Comparison of ENCODE assay signal across 3 cellular contexts in genomic region chr1:45095450-45095849, GRCh38.
TF ChIP-seq lines count a peak whose summit lies in the region.

No MANE protein-coding gene starts in this region.

TF ChIP-seq in HEK293, 187 proteins besides CTCF, POLR2A, EP300 and RAD21 (continued from another document):
- TF ChIP-seq ZNF530 (tag by site-specific recombination; IDR thresholded peaks at IDR 0.05; ENCODE audit: low read depth): no peak

TF ChIP-seq in IMR-90, 13 proteins besides CTCF, POLR2A, EP300 and RAD21 (continued from another document):
- TF ChIP-seq CEBPB (IDR thresholded peaks at IDR 0.05; ENCODE audit: low read depth, low read length): peak; percentile 26; the same call in 1 of the 2 replicates
- TF ChIP-seq RCOR1 (IDR thresholded peaks at IDR 0.05; ENCODE audit: insufficient replicate concordance, low read length): no peak
TF ChIP-seq in IMR-90: peak in this region for 1.

TF ChIP-seq in H1, 55 proteins besides CTCF, POLR2A, EP300 and RAD21:
- TF ChIP-seq CEBPB (IDR thresholded peaks at IDR 0.05; ENCODE audit: low read depth, low read length): peak; percentile 42; the same call in 1 of the 2 replicates
- no peak for TF ChIP-seq BACH1 (IDR thresholded peaks at IDR 0.05; ENCODE audit: low read length)
- no peak for TF ChIP-seq GABPA (IDR thresholded peaks at IDR 0.05; ENCODE audit: borderline replicate concordance, insufficient read depth, low read length)
